Comparison of ENCODE assay signal across 8 cellular contexts in the genomic region with DNA sequence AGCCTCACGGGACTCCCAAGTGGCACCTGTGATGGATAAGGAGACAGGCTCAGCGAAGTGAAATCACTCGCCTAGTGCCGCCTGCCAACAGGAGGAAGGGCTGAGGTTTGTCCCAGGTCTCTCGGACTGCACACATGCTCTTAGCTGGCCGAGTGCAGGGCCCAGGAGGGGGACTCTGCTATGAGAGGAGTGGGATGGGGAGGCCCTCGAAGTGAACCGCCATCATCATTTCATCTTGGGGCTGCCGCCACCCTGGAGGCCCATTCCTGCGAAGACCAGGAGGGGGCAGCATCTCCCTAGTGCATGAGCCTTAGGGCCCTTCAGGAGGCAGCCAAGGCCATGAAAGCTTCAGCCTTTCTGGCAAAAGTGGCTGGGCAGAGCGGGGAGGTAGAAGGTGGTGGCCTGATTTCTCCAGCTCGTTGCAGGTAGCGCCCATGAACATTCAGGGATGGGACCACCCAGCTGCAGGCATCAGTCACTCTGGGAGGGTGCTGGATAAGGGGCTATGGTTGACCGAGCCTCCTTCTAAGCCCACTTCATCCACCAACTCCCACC. TPM values are rescaled to one million over a fixed set of nuclear protein-coding genes. Genes with fewer than 3 reads are reported as not detected.
A peak's percentile ranks its signal among the peaks of the same experiment; 100 is the strongest.
DNase-seq lines count a peak whose midpoint lies in the region; ATAC-seq, FAIRE-seq and TF ChIP-seq lines count a peak whose summit lies in the region.

No MANE protein-coding gene starts in this region.

- peak; percentile 89 for TF ChIP-seq CTCF in parathyroid adenoma (IDR thresholded peaks at IDR 0.05)

- no peaks in the 10 kb centered on the region for H3K79me2 ChIP-seq in parathyroid adenoma

- H3K9me3 ChIP-seq in parathyroid adenoma (ENCODE audit: control insufficient read depth, low read length) (no peaks in the 10 kb centered on the region), aorta (ENCODE audit: control insufficient read depth, low read length) (no peaks in the 10 kb centered on the region)

- H3K27me3 ChIP-seq in parathyroid adenoma (ENCODE audit: control insufficient read depth, insufficient read depth, low read length) (no peaks in the 10 kb centered on the region), aorta (ENCODE audit: control insufficient read depth in 1 of 2, insufficient read depth in 2 of 2, low read length in 1 of 2) (no peaks in the 10 kb centered on the region)

- H3K4me1 ChIP-seq in parathyroid adenoma, result no peaks in the 10 kb centered on the region
- no peaks in the 10 kb centered on the region for H3K4me1 ChIP-seq in aorta (ENCODE audit: control insufficient read depth in 1 of 2, insufficient read depth in 2 of 2, low read length in 2 of 2)

- WGBS in aorta, 2 donors, result 34 to 40% methylated on average over 14 of the region's 14 CpGs

- no peak overlapping the region for H3K27ac ChIP-seq in parathyroid adenoma
- no peak overlapping the region for H3K27ac ChIP-seq in aorta (ENCODE audit: low read depth in 1 of 2, low read length in 2 of 2)

- intact Hi-C loops in aorta (cut with DNase I), result loop anchor here (1.0 to 10.0 kb wide), 6 partner anchors 52 to 422 kb away; a partner anchor contains a TSS

- H3K9ac ChIP-seq in parathyroid adenoma, result no peak overlapping the region

- FAIRE-seq in frontal cortex (lab: Jason Lieb, UNC), result no peak

- H3K36me3 ChIP-seq in parathyroid adenoma (ENCODE audit: control insufficient read depth, insufficient read depth, low read length) (no peaks in the 10 kb centered on the region), aorta (ENCODE audit: control insufficient read depth in 1 of 2, insufficient read depth in 2 of 2, low read length in 1 of 2) (no peaks in the 10 kb centered on the region)

- ATAC-seq in aorta (ENCODE audit: low FRiP score), result peak; percentile 88

- DNase-seq in NCI-H1436 (lab: John Stamatoyannopoulos, UW) (peak; percentile 90), NCI-H1436 treated with DMSO at 0.1 percent for 48 hours (lab: John Stamatoyannopoulos, UW) (no peak), Kasumi-1 (lab: John Stamatoyannopoulos, UW) (peak; percentile 38 to 70), SHP77 treated with DMSO at 0.1 percent for 48 hours (lab: John Stamatoyannopoulos, UW) (peak; percentile 50), frontal cortex (ENCODE audit: low spot score in 2 of 2) (peak; percentile 59 to 85), aorta (peak; percentile 80 to 93)
- peak; percentile 63 for DNase-seq in activated gamma-delta T cell treated with anti-CD3 and anti-CD28 coated beads, Interleukin-2, amount 50 U/mL, for 16 hours (ENCODE audit: low read depth)

- no peak overlapping the region for H3K4me3 ChIP-seq in parathyroid adenoma (ENCODE audit: low read depth, low read length)
- H3K4me3 ChIP-seq in aorta (ENCODE audit: low read length in 2 of 2), result no peak overlapping the region

- H3K4me2 ChIP-seq in parathyroid adenoma (ENCODE audit: low read length), result no peak overlapping the region

- H2AFZ ChIP-seq in parathyroid adenoma, result peak overlapping the region; percentile 69

RNA-seq across cellular contexts. Expression of a gene that starts 17.3 kb away (rescaled TPM):
- total RNA-seq in frontal cortex, result 0.82 TPM
- 10 to 100 TPM; 14.8 to 18.2 TPM for total RNA-seq in aorta
- polyA plus RNA-seq in aorta, result 1 to 10 TPM; 2.1 to 5.1 TPM

RNA-seq across cellular contexts. Expression of a gene that starts 19.8 kb away (rescaled TPM):
- total RNA-seq in frontal cortex (0.41 TPM), aorta (10 to 100 TPM in 1 of 2 donors, 1 to 10 TPM in 1; 5.9 to 10.3 TPM)
- 1 to 10 TPM; 4.3 to 4.5 TPM for polyA plus RNA-seq in aorta
